In the genomic region with DNA sequence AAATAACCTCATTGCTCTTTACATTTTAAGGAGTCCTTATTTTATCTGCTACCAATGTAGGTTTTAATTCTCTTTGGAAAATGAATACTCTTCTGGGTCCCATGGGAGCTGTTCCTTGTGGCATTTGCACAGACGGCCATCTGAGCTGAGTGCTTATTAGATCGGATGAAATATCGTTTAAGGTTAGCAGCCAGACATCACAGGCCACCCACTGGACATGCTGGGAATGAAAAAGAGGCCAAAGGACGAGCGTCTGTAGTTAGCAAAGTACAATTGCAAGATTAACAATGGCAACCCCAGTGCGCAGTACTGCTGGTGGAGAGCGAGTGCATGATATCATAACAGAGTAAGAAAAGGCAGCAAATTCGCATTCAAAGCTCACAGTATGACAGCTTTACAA, we compare ENCODE assay signal across 17 cellular contexts. TPM values are rescaled to one million over a fixed set of nuclear protein-coding genes. Genes with fewer than 3 reads are reported as not detected.
"Had no signal": no experiment of that assay in that cellular context is flagged by ENCODE, and none has a peak within 500 bp of the region (broad histone marks: within the 10 kb centered on the region; RNA-seq: fewer than 3 reads in every experiment).

No MANE protein-coding gene starts in this region.

- H3K4me1 ChIP-seq: left ventricle myocardium inferior, prostate gland had no signal

- DNase-seq: activated CD4-positive, alpha-beta T cell treated with anti-CD3 and anti-CD28 coated beads, Interleukin-2, amount 10 ng/mL, durations not matched to agents 7 days and 5 days; activated CD8-positive, alpha-beta memory T cell treated with anti-CD3 and anti-CD28 coated beads, Interleukin-2, amount 50 U/mL, for 4 hours; activated CD8-positive, alpha-beta T cell treated with anti-CD3 and anti-CD28 coated beads, Interleukin-2, amount 10 ng/mL, durations not matched to agents 7 days and 5 days; activated naive CD4-positive, alpha-beta T cell treated with anti-CD3 and anti-CD28 coated beads, Interleukin-2, amount 10 ng/mL, durations not matched to agents 7 days and 5 days; activated naive CD8-positive, alpha-beta T cell treated with anti-CD3 and anti-CD28 coated beads, Interleukin-2, amount 50 U/mL, for 24 hours; activated T-cell treated with anti-CD3 and anti-CD28 coated beads, Interleukin-2, amount 50 U/mL, for 4 hours; anterior cingulate cortex; foreskin melanocyte; left ventricle myocardium inferior; right cardiac atrium; stimulated activated CD4-positive, alpha-beta T cell treated with anti-CD3 and anti-CD28 coated beads, Interleukin-2, amount 100 ng/mL, for 24 hours; stimulated activated naive CD4-positive, alpha-beta T cell treated with Interleukin-2 at 50 U/mL for 16 hours; thyroid gland had no signal

- H3K4me3 ChIP-seq: coronary artery, left ventricle myocardium inferior, prostate gland, thyroid gland had no signal

- H3K27me3 ChIP-seq: thyroid gland had no signal

- ATAC-seq: activated CD4-positive, CD25-positive, alpha-beta regulatory T cell treated with anti-CD3 and anti-CD28 coated beads, Interleukin-2, amount 50 U/mL, for 24 hours; activated CD8-positive, alpha-beta T cell treated with anti-CD3 and anti-CD28 coated beads, Interleukin-2, amount 10 ng/mL, durations not matched to agents 7 days and 5 days; activated naive CD8-positive, alpha-beta T cell treated with anti-CD3 and anti-CD28 coated beads, Interleukin-2, amount 50 U/mL, for 24 hours; activated T-cell treated with anti-CD3 and anti-CD28 coated beads, Interleukin-2, amount 50 U/mL, for 4 hours; right cardiac atrium had no signal

- FAIRE-seq: keratinocyte had no signal

- H3K27ac ChIP-seq: coronary artery, left ventricle myocardium inferior, prostate gland, thyroid gland had no signal

- H3K36me3 ChIP-seq: left ventricle myocardium inferior, prostate gland, thyroid gland had no signal

- H3K9me3 ChIP-seq: left ventricle myocardium inferior, prostate gland, thyroid gland had no signal

RNA-seq across cellular contexts. Expression of a gene that starts 28.4 kb away (rescaled TPM):
- total RNA-seq: activated CD4-positive, alpha-beta T cell treated with anti-CD3 and anti-CD28 coated beads, Interleukin-2, amount 10 ng/mL, durations not matched to agents 7 days and 5 days; activated CD8-positive, alpha-beta T cell treated with anti-CD3 and anti-CD28 coated beads, Interleukin-2, amount 10 ng/mL, durations not matched to agents 7 days and 5 days had no signal
